In the genomic region with DNA sequence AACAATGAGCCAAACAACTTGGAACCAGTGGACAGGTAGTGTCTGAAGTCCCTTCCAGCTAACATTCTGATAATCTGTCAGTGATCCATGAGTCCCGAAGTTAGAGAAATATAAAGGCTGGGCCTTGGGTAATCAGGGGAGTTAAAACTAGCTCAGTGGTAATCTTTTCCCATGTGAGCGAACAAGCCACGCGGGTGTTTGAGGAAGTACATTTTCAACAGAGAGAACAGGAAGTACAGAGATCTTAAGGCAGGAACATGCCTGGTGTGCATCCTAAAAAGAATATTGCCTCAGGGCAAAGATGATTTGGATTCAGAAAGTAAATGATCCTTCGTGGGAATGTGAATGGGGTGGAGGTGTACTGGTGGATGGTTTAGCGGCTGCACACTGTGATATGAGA, we compare ENCODE assay signal across 8 cellular contexts. TPM values are rescaled to one million over a fixed set of nuclear protein-coding genes. Genes with fewer than 3 reads are reported as not detected.
DNase-seq lines count a peak whose midpoint lies in the region; ATAC-seq and TF ChIP-seq lines count a peak whose summit lies in the region.

No MANE protein-coding gene starts in this region.

- TF ChIP-seq CTCF in lung (IDR thresholded peaks at IDR 0.05; ENCODE audit: control extremely low read depth, extremely low read depth) = no peak
- TF ChIP-seq CTCF in BE2C (IDR thresholded peaks at IDR 0.05; ENCODE audit: low read depth, low read length) = no peak

- POLR2A ChIA-PET in activated naive CD8-positive, alpha-beta T cell treated with anti-CD3 and anti-CD28 coated beads, Interleukin-2, amount 10 ng/mL, durations not matched to agents 7 days and 5 days (lab: Charles Lee) = no interaction called here

- peaks cover 8 to 43% of the 10 kb centered on the region in 2 donors for H3K4me1 ChIP-seq in lung (ENCODE audit: control insufficient read depth in 2 of 2, insufficient read depth in 2 of 2, low read length in 2 of 2)
- no peaks in the 10 kb centered on the region; the same call in none of the 2 replicates for H3K4me1 ChIP-seq in BE2C

- peak overlapping the region; percentile 70 to 82 for H3K27ac ChIP-seq in lung (ENCODE audit: low read depth in 1 of 2, low read length in 1 of 2)

- peaks cover 22% of the 10 kb centered on the region for H3K4me1 Mint-ChIP-seq in activated naive CD8-positive, alpha-beta T cell treated with anti-CD3 and anti-CD28 coated beads, Interleukin-2, amount 10 ng/mL, durations not matched to agents 7 days and 5 days
- peaks cover 42% of the 10 kb centered on the region for H3K4me1 Mint-ChIP-seq in activated CD8-positive, alpha-beta memory T cell treated with anti-CD3 and anti-CD28 coated beads, Interleukin-2, amount 10 ng/mL, durations not matched to agents 7 days and 5 days

- peak overlapping the region; percentile 32 for H3K4me3 Mint-ChIP-seq in activated naive CD8-positive, alpha-beta T cell treated with anti-CD3 and anti-CD28 coated beads, Interleukin-2, amount 10 ng/mL, durations not matched to agents 7 days and 5 days
- H3K4me3 Mint-ChIP-seq in activated CD8-positive, alpha-beta memory T cell treated with anti-CD3 and anti-CD28 coated beads, Interleukin-2, amount 10 ng/mL, durations not matched to agents 7 days and 5 days = no peak overlapping the region

- peaks cover 2% of the 10 kb centered on the region for H3K36me3 Mint-ChIP-seq in activated naive CD8-positive, alpha-beta T cell treated with anti-CD3 and anti-CD28 coated beads, Interleukin-2, amount 10 ng/mL, durations not matched to agents 7 days and 5 days
- peaks cover 11% of the 10 kb centered on the region for H3K36me3 Mint-ChIP-seq in activated CD8-positive, alpha-beta memory T cell treated with anti-CD3 and anti-CD28 coated beads, Interleukin-2, amount 10 ng/mL, durations not matched to agents 7 days and 5 days

- no peaks in the 10 kb centered on the region for H3K36me3 ChIP-seq in lung (ENCODE audit: control insufficient read depth in 2 of 2, insufficient read depth in 2 of 2, low read length in 2 of 2)
- no peaks in the 10 kb centered on the region for H3K36me3 ChIP-seq in BE2C

- H3K4me3 ChIP-seq in lung = no peak overlapping the region
- no peak overlapping the region for H3K4me3 ChIP-seq in BE2C (ENCODE audit: low read depth, low read length)

- H3K27me3 ChIP-seq in lung (ENCODE audit: control insufficient read depth, insufficient read depth) (no peaks in the 10 kb centered on the region), BE2C (no peaks in the 10 kb centered on the region)

- H3K27ac Mint-ChIP-seq in activated naive CD8-positive, alpha-beta T cell treated with anti-CD3 and anti-CD28 coated beads, Interleukin-2, amount 10 ng/mL, durations not matched to agents 7 days and 5 days = peak overlapping the region; percentile 72
- H3K27ac Mint-ChIP-seq in activated CD8-positive, alpha-beta memory T cell treated with anti-CD3 and anti-CD28 coated beads, Interleukin-2, amount 10 ng/mL, durations not matched to agents 7 days and 5 days = no peak overlapping the region

- CTCF ChIA-PET in activated CD8-positive, alpha-beta memory T cell treated with anti-CD3 and anti-CD28 coated beads, Interleukin-2, amount 10 ng/mL, durations not matched to agents 7 days and 5 days (lab: Charles Lee) = interaction anchor here (1.1 kb wide), 1 partner anchor 38 kb away, joined by 3 read pairs; no protein-coding TSS in a partner anchor

- WGBS in lung, 2 donors = 23 to 26% methylated on average over 6 of the region's 6 CpGs

- H3K9me3 Mint-ChIP-seq in activated naive CD8-positive, alpha-beta T cell treated with anti-CD3 and anti-CD28 coated beads, Interleukin-2, amount 10 ng/mL, durations not matched to agents 7 days and 5 days = no peaks in the 10 kb centered on the region
- H3K9me3 Mint-ChIP-seq in activated CD8-positive, alpha-beta memory T cell treated with anti-CD3 and anti-CD28 coated beads, Interleukin-2, amount 10 ng/mL, durations not matched to agents 7 days and 5 days (ENCODE audit: low read depth) = no peaks in the 10 kb centered on the region

- in situ Hi-C loops in G401 (cut with HindIII; ENCODE audit: low sequenced_read_pairs) = no loop called here

- H3K27me3 Mint-ChIP-seq in activated naive CD8-positive, alpha-beta T cell treated with anti-CD3 and anti-CD28 coated beads, Interleukin-2, amount 10 ng/mL, durations not matched to agents 7 days and 5 days = no peaks in the 10 kb centered on the region
- no peaks in the 10 kb centered on the region for H3K27me3 Mint-ChIP-seq in activated CD8-positive, alpha-beta memory T cell treated with anti-CD3 and anti-CD28 coated beads, Interleukin-2, amount 10 ng/mL, durations not matched to agents 7 days and 5 days

- DNase-seq in GDM1 (lab: John Stamatoyannopoulos, UW) = peak; percentile 58
- DNase-seq in activated naive CD8-positive, alpha-beta T cell treated with anti-CD3 and anti-CD28 coated beads, Interleukin-2, amount 10 ng/mL, durations not matched to agents 7 days and 5 days = no peak
- DNase-seq in lung (ENCODE audit: low spot score) = no peak
- DNase-seq in G401 (ENCODE audit: low spot score) = no peak
- no peak for DNase-seq in BE2C
- no peak for DNase-seq in activated CD8-positive, alpha-beta memory T cell treated with anti-CD3 and anti-CD28 coated beads, Interleukin-2, amount 10 ng/mL, durations not matched to agents 7 days and 5 days

- ATAC-seq in HG03432 (IDR thresholded peaks at IDR 0.05; ENCODE audit: unreplicated experiment) = peak; percentile 24
- ATAC-seq in activated naive CD8-positive, alpha-beta T cell treated with anti-CD3 and anti-CD28 coated beads, Interleukin-2, amount 10 ng/mL, durations not matched to agents 7 days and 5 days (ENCODE audit: low read depth) = peak; percentile 40
- no peak for ATAC-seq in lung (ENCODE audit: insufficient read depth, low FRiP score)
- ATAC-seq in GM19351 (IDR thresholded peaks at IDR 0.05; ENCODE audit: unreplicated experiment) = no peak
- no peak for ATAC-seq in activated CD8-positive, alpha-beta memory T cell treated with anti-CD3 and anti-CD28 coated beads, Interleukin-2, amount 10 ng/mL, durations not matched to agents 7 days and 5 days

- H3K9me3 ChIP-seq in lung (ENCODE audit: control insufficient read depth in 2 of 2, insufficient read depth in 1 of 2, low read length in 1 of 2) (no peaks in the 10 kb centered on the region), BE2C (no peaks in the 10 kb centered on the region)

RNA-seq across cellular contexts. Expression of a gene that starts 42.9 kb away (rescaled TPM):
- 10 to 100 TPM; 15.3 to 15.7 TPM for total RNA-seq in activated naive CD8-positive, alpha-beta T cell treated with anti-CD3 and anti-CD28 coated beads, Interleukin-2, amount 10 ng/mL, durations not matched to agents 7 days and 5 days
- total RNA-seq in lung = 100 to 1,000 TPM in 1 of 2 donors, 10 to 100 TPM in 1; 57.4 to 150 TPM
- 10 to 100 TPM; 12.1 to 31.7 TPM for polyA plus RNA-seq in lung
- 19.8 and 28.9 TPM in 2 replicates for total RNA-seq in G401 (2014; rRNA removed; shearing (Covaris generic))
- 27.3 TPM for polyA plus RNA-seq in BE2C (2012; ENCODE audit: insufficient read depth, insufficient read length, low read depth)
- 10 to 100 TPM; 12.3 to 17.1 TPM for total RNA-seq in activated CD8-positive, alpha-beta memory T cell treated with anti-CD3 and anti-CD28 coated beads, Interleukin-2, amount 10 ng/mL, durations not matched to agents 7 days and 5 days

Comparison
In these comparisons a context has a peak if more than half of its experiments do, and no peak if none do; other contexts are left out.
1. ATAC-seq: peak in HG03432 (single experiment) and activated naive CD8-positive, alpha-beta T cell treated with anti-CD3 and anti-CD28 coated beads, Interleukin-2, amount 10 ng/mL, durations not matched to agents 7 days and 5 days (single experiment); none in lung (single experiment), GM19351 (single experiment) and activated CD8-positive, alpha-beta memory T cell treated with anti-CD3 and anti-CD28 coated beads, Interleukin-2, amount 10 ng/mL, durations not matched to agents 7 days and 5 days (single experiment).